In genomic region chr22:40636380-40637180, GRCh38 we compare ENCODE assay signal across 8 cellular contexts. TPM values are rescaled to one million over a fixed set of nuclear protein-coding genes. Genes with fewer than 3 reads are reported as not detected.
DNase-seq lines count a peak whose midpoint lies in the region; ATAC-seq and TF ChIP-seq lines count a peak whose summit lies in the region.

TSS of gene MRTFA (minus strand) at chr22:40636719.

- ATAC-seq in HG02884 (IDR thresholded peaks at IDR 0.05; ENCODE audit: unreplicated experiment) (peak; percentile 91), heart right ventricle (peak; percentile 96 to 98 (median 98)), upper lobe of left lung (ENCODE audit: low FRiP score in 2 of 2) (peak; percentile 97 to 99)

- in situ Hi-C loops in GM13977 (cut with MboI; ENCODE audit: low pct_unique_long_range_greater_than_20kb, low sequenced_read_pairs, unreplicated experiment): no loop called here

- peaks cover 6% of the 10 kb centered on the region for H3K36me3 Mint-ChIP-seq in T-helper 1 cell treated with Interleukin-12 subunit alpha and Interleukin-12 subunit beta and Interleukin-4 antibody, amounts not matched to agents 30 μg/mL and 1 μg/mL, for 36 hours (ENCODE audit: low read depth)

- peak in 3 of 4 donors; percentile 90 to 99 (median 98) for TF ChIP-seq POLR2A in upper lobe of left lung (IDR thresholded peaks at IDR 0.05)

- H3K27ac ChIP-seq in heart right ventricle (peak within 1 kb of the TSS; percentile 83 to 94 (median 92)), upper lobe of left lung (peak within 1 kb of the TSS; percentile 91 to 94 (median 94))

- H3K27ac Mint-ChIP-seq in T-helper 1 cell treated with Interleukin-12 subunit alpha and Interleukin-12 subunit beta and Interleukin-4 antibody, amounts not matched to agents 30 μg/mL and 1 μg/mL, for 36 hours: peak within 1 kb of the TSS; percentile 94

- DNase-seq in GM13977 (ENCODE audit: low spot score) (peak; percentile 94), NCI-H1694 (lab: John Stamatoyannopoulos, UW) (peak; percentile 99), amniotic stem cell (lab: John Stamatoyannopoulos, UW) (peak; percentile 98), heart right ventricle (peak; percentile 100), posterior cingulate gyrus (peak; percentile 100), upper lobe of left lung (peak; percentile 99 to 100)

- H3K27me3 ChIP-seq in heart right ventricle: no peaks in the 10 kb centered on the region
- no peaks in the 10 kb centered on the region for H3K27me3 ChIP-seq in upper lobe of left lung

- 0% methylated on average over 74 to 82 of the region's 82 CpGs for WGBS in heart right ventricle, 2 donors
- 0% methylated on average over 29 to 53 of the region's 82 CpGs for WGBS in upper lobe of left lung, 2 donors

- no peaks in the 10 kb centered on the region for H3K9me3 Mint-ChIP-seq in T-helper 1 cell treated with Interleukin-12 subunit alpha and Interleukin-12 subunit beta and Interleukin-4 antibody, amounts not matched to agents 30 μg/mL and 1 μg/mL, for 36 hours

- H3K36me3 ChIP-seq in heart right ventricle: no peaks in the 10 kb centered on the region
- H3K36me3 ChIP-seq in upper lobe of left lung: no peaks in the 10 kb centered on the region

- H3K4me1 ChIP-seq in heart right ventricle: peaks cover 3 to 52% (median 33%) of the 10 kb centered on the region in 9 donors
- H3K4me1 ChIP-seq in upper lobe of left lung: peaks cover 24 to 42% (median 29%) of the 10 kb centered on the region in 4 donors

- TF ChIP-seq EP300 in upper lobe of left lung (IDR thresholded peaks at IDR 0.05): peak in 1 of 4 donors; percentile 1

- peak within 1 kb of the TSS; percentile 95 for H3K4me3 Mint-ChIP-seq in T-helper 1 cell treated with Interleukin-12 subunit alpha and Interleukin-12 subunit beta and Interleukin-4 antibody, amounts not matched to agents 30 μg/mL and 1 μg/mL, for 36 hours

- H3K4me3 ChIP-seq in heart right ventricle: peak within 1 kb of the TSS; percentile 65 to 99 (median 93)
- H3K4me3 ChIP-seq in upper lobe of left lung: peak within 1 kb of the TSS; percentile 92 to 98 (median 97)

- no peaks in the 10 kb centered on the region for H3K27me3 Mint-ChIP-seq in T-helper 1 cell treated with Interleukin-12 subunit alpha and Interleukin-12 subunit beta and Interleukin-4 antibody, amounts not matched to agents 30 μg/mL and 1 μg/mL, for 36 hours (ENCODE audit: low read depth)

- intact Hi-C loops in heart right ventricle (cut with DNase I) (loop anchor here in 2 of 10 donors (5.0 kb wide), 1 partner anchor 104 kb away; no protein-coding TSS in a partner anchor), posterior cingulate gyrus (cut with DNase I) (loop anchor here (2.0 kb wide), 1 partner anchor 14 kb away; no protein-coding TSS in a partner anchor)

- peaks cover 22% of the 10 kb centered on the region for H3K4me1 Mint-ChIP-seq in T-helper 1 cell treated with Interleukin-12 subunit alpha and Interleukin-12 subunit beta and Interleukin-4 antibody, amounts not matched to agents 30 μg/mL and 1 μg/mL, for 36 hours (ENCODE audit: low read depth)

- H3K9me3 ChIP-seq in heart right ventricle (no peaks in the 10 kb centered on the region), upper lobe of left lung (no peaks in the 10 kb centered on the region)

- TF ChIP-seq CTCF in GM13977 (IDR thresholded peaks at IDR 0.05; ENCODE audit: extremely low read depth, insufficient read depth, missing control alignments) (no peak), heart right ventricle (IDR thresholded peaks at IDR 0.05) (peak in 1 of 9 donors; percentile 19), upper lobe of left lung (IDR thresholded peaks at IDR 0.05) (peak in 2 of 6 experiments; percentile 20 to 37)

RNA-seq across cellular contexts. Expression of gene MRTFA, which starts in this region (rescaled TPM):
- total RNA-seq in heart right ventricle: 10 to 100 TPM; 13.2 to 30.9 (median 18.5) TPM
- polyA plus RNA-seq in heart right ventricle: 10 to 100 TPM; 19.1 to 24.6 TPM
- 100 to 1,000 TPM in 2 of 6 donors, 10 to 100 TPM in 4; 47.9 to 178 (median 61.3) TPM for total RNA-seq in upper lobe of left lung

Comparison
In these comparisons a context has a peak if more than half of its experiments do, and no peak if none do; other contexts are left out.
1. Peak in every context shown above with its lines: DNase-seq, ATAC-seq, H3K4me3 ChIP-seq and H3K27ac ChIP-seq.